In genomic region chr20:53785320-53785719, GRCh38 we compare ENCODE assay signal across 2 cellular contexts.
TF ChIP-seq lines count a peak whose summit lies in the region.

No MANE protein-coding gene starts in this region.

TF ChIP-seq in K562, 482 proteins besides CTCF, POLR2A, EP300 and RAD21:
- TF ChIP-seq THAP12 (CRISPR knock-in tag; IDR thresholded peaks at IDR 0.05) (no peak), ZBTB11 (CRISPR knock-in tag; IDR thresholded peaks at IDR 0.05) (peak in 1 of 3 experiments; percentile 93; a peak in 2 of 6 replicates), FOXM1 (IDR thresholded peaks at IDR 0.05; ENCODE audit: low read depth) (no peak), FOXM1 (CRISPR knock-in tag; IDR thresholded peaks at IDR 0.05; ENCODE audit: low read depth) (no peak)

TF ChIP-seq in HepG2, 621 proteins besides CTCF, POLR2A, EP300 and RAD21:
- TF ChIP-seq ZSCAN12 (CRISPR knock-in tag; IDR thresholded peaks at IDR 0.05) (no peak), FOXK2 (IDR thresholded peaks at IDR 0.05) (no peak), HHEX (CRISPR knock-in tag; IDR thresholded peaks at IDR 0.05) (peak; percentile 16; the same call in 1 of the 2 replicates), SOX13 (IDR thresholded peaks at IDR 0.05) (no peak), SOX13 (CRISPR knock-in tag; conservative IDR thresholded peaks at IDR 0.05 in 1 of 2, IDR thresholded peaks at IDR 0.05 in 1 of 2) (0 out of 4 replicates have a peak, but pooled peaks of 1 of the 2 experiments have one; percentile 25), ZNF644 (CRISPR knock-in tag; IDR thresholded peaks at IDR 0.05; ENCODE audit: low read depth) (peak; percentile 32; the same call in 1 of the 2 replicates), ZNF430 (CRISPR knock-in tag; IDR thresholded peaks at IDR 0.05) (0 out of 2 replicates have a peak, but pooled peaks have one; percentile 30), ZNF660 (CRISPR knock-in tag; IDR thresholded peaks at IDR 0.05; ENCODE audit: borderline replicate concordance, low read depth) (no peak), HMG20A (CRISPR knock-in tag; IDR thresholded peaks at IDR 0.05; ENCODE audit: borderline replicate concordance) (no peak), SKI (IDR thresholded peaks at IDR 0.05; ENCODE audit: partially characterized antibody) (peak; percentile 35), ZMYM3 (CRISPR knock-in tag; IDR thresholded peaks at IDR 0.05) (0 out of 2 replicates have a peak, but pooled peaks have one; percentile 19), ZNF460 (CRISPR knock-in tag; IDR thresholded peaks at IDR 0.05; ENCODE audit: borderline replicate concordance) (peak; percentile 83; the same call in 1 of the 2 replicates), GATAD2A (CRISPR knock-in tag; IDR thresholded peaks at IDR 0.05) (0 out of 2 replicates have a peak, but pooled peaks have one; percentile 9), ZMYM2 (CRISPR knock-in tag; IDR thresholded peaks at IDR 0.05) (peak; percentile 61), MYPOP (CRISPR knock-in tag; IDR thresholded peaks at IDR 0.05) (peak; percentile 20; the same call in 1 of the 2 replicates), HDAC2 (CRISPR knock-in tag; IDR thresholded peaks at IDR 0.05) (peak; percentile 37; the same call in 1 of the 2 replicates), NFE2L2 (IDR thresholded peaks at IDR 0.05; ENCODE audit: low read length) (no peak), ZNF605 (CRISPR knock-in tag; IDR thresholded peaks at IDR 0.05) (0 out of 2 replicates have a peak, but pooled peaks have one; percentile 41), TGIF2 (CRISPR knock-in tag; IDR thresholded peaks at IDR 0.05) (peak; percentile 40; the same call in 1 of the 2 replicates), ZBTB33 (CRISPR knock-in tag; IDR thresholded peaks at IDR 0.05) (0 out of 2 replicates have a peak, but pooled peaks have one; percentile 9), FOXP1 (IDR thresholded peaks at IDR 0.05) (no peak), FOXP1 (CRISPR knock-in tag; IDR thresholded peaks at IDR 0.05) (0 out of 2 replicates have a peak, but pooled peaks have one; percentile 4), SOX6 (IDR thresholded peaks at IDR 0.05) (no peak), SOX6 (CRISPR knock-in tag; IDR thresholded peaks at IDR 0.05) (0 out of 2 replicates have a peak, but pooled peaks have one; percentile 20), FOXK1 (CRISPR knock-in tag; IDR thresholded peaks at IDR 0.05; ENCODE audit: borderline replicate concordance, low read depth) (0 out of 2 replicates have a peak, but pooled peaks have one; percentile 30)
